8 cellular contexts compared by ENCODE assay signal in the genomic region with DNA sequence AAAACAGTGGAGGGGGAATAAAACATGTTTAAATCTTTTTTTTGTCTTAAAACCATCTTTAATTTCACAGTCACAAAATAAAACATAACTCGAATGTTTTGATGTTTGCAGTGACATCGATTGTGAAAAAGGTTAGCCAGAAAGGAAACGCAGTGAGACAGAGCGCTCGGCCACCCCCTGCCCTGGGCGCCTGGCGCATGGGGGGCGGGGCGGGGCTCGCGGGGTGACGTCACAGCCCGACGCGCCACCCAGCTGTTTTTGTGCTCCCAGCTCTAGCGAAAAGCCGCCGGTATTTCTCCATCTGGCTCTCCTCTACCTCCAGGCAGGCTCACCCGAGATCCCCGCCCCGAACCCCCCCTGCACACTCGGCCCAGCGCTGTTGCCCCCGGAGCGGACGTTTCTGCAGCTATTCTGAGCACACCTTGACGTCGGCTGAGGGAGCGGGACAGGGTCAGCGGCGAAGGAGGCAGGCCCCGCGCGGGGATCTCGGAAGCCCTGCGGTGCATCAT.
DNase-seq lines count a peak whose midpoint lies in the region; TF ChIP-seq lines count a peak whose summit lies in the region.

GABARAPL1 (plus strand) TSS at position 255 of the 509 bp plus-strand sequence; CDS start at position 508, 253 bp downstream.

- peak within 1 kb of the TSS; percentile 70 for H3K9ac ChIP-seq in ES-I3 (ENCODE audit: low read depth, low read length)

- TF ChIP-seq CTCF in HFF-Myc (IDR thresholded peaks at IDR 0.05; ENCODE audit: low read depth, low read length, missing control alignments) = no peak

- peaks cover 10% of the 10 kb centered on the region; the same call in 1 of the 2 replicates for H3K4me1 ChIP-seq in ES-I3 (ENCODE audit: insufficient read depth, low read length)

- no peaks in the 10 kb centered on the region for H3K36me3 ChIP-seq in ES-I3 (ENCODE audit: insufficient read depth, low read length)

- no peaks in the 10 kb centered on the region for H3K9me3 ChIP-seq in ES-I3 (ENCODE audit: control insufficient read depth, insufficient read depth, low read length)

- peak within 1 kb of the TSS; percentile 99 for H3K27ac ChIP-seq in caudate nucleus (ENCODE audit: low read depth, low read length)

- H3K4me3 ChIP-seq in HFF-Myc (replicated peaks; ENCODE audit: low read depth, low read length) = peak within 1 kb of the TSS; percentile 74

- no peak for DNase-seq in HFF-Myc (ENCODE audit: extremely low read depth, low read depth)
- peak; percentile 70 for DNase-seq in NCI-H2029 (lab: John Stamatoyannopoulos, UW)
- peak; percentile 51 for DNase-seq in activated CD4-positive, CD25-positive, alpha-beta regulatory T cell treated with anti-CD3 and anti-CD28 coated beads, Interleukin-2, amount 50 U/mL, for 16 hours (ENCODE audit: low read depth, low spot score)
- peak; percentile 23 to 91 (median 77) for DNase-seq in caudate nucleus (lab: John Stamatoyannopoulos, UW)
- peak; percentile 87 for DNase-seq in iris pigment epithelial cell (ENCODE audit: low read depth)
- DNase-seq in smooth muscle cell of the brain vasculature (ENCODE audit: low read depth, low spot score) = peak; percentile 57
- no peak for DNase-seq in NCI-H1694 (lab: John Stamatoyannopoulos, UW)

Comparison
In these comparisons a context has a peak if more than half of its experiments do, and no peak if none do; other contexts are left out.
1. DNase-seq: peak in NCI-H2029 (single experiment), activated CD4-positive, CD25-positive, alpha-beta regulatory T cell treated with anti-CD3 and anti-CD28 coated beads, Interleukin-2, amount 50 U/mL, for 16 hours (single experiment), caudate nucleus (61 of 61), iris pigment epithelial cell (single experiment) and smooth muscle cell of the brain vasculature (single experiment); none in HFF-Myc (single experiment) and NCI-H1694 (single experiment).